Comparison of ENCODE assay signal across 5 cellular contexts in genomic region chr16:2942045-2942444, GRCh38.
"Had no signal": no experiment of that assay in that cellular context is flagged by ENCODE, and none has a peak within 500 bp of the region (broad histone marks: within the 10 kb centered on the region; RNA-seq: fewer than 3 reads in every experiment).

No MANE protein-coding gene starts in this region.

- H3K4me2 ChIP-seq: GM23338 had no signal

- H3K27ac Mint-ChIP-seq: GM23338 had no signal

- H3K4me3 ChIP-seq: GM23338, K562 had no signal

- H3K4me1 Mint-ChIP-seq: GM23338, H9 had no signal

- ATAC-seq: GM23338, K562 had no signal

- DNase-seq: H9, HCEC 1CT, IMR-90 had no signal

- H3K9me3 Mint-ChIP-seq: GM23338, H9 had no signal

- H2AFZ ChIP-seq: GM23338 had no signal

- H3K4me3 Mint-ChIP-seq: GM23338, H9 had no signal
